In the genomic region with DNA sequence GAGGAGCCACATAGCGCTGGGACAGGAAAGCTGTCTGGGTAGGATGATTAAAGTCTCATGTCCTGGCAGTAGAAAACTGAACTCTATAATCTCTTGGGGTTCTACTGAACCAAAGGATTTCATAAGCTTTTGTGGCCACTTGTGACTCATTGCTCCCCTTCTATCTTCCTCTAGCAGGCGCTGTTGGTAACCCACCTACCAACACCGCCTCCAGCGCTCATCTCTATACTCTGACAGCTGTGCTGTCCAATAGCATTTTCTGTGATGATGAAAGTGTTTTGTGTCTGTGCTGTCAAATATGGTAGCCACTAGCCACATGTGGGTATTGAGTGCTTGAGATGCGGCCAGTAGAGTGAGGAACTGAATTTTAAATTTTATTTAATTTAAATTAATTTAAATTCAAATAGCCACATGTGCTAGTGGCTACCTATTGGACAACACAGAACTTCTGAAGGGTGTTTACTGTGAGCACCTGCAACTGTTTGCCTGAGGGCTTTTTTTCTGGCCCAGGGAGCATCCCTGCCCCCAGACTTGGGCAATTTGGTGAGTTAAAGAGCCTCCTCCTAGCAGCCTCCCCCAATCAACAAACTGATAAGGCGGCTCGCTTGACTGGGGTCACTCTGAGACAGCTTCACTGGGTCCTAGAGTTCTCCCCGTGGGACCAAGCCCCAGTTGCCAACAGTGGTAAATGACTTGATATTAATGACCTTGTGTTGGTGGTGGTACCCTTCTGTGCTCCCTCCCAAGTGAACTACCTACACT, we compare ENCODE assay signal across 16 cellular contexts.
DNase-seq lines count a peak whose midpoint lies in the region; ATAC-seq and TF ChIP-seq lines count a peak whose summit lies in the region.
"Had no signal": no experiment of that assay in that cellular context is flagged by ENCODE, and none has a peak within 500 bp of the region (broad histone marks: within the 10 kb centered on the region; RNA-seq: fewer than 3 reads in every experiment).

No MANE protein-coding gene starts in this region.

- H3K4me1 ChIP-seq in gastrocnemius medialis (no peaks in the 10 kb centered on the region), breast epithelium (no peaks in the 10 kb centered on the region)
- H3K4me1 ChIP-seq: right atrium auricular region had no signal

- in situ Hi-C loops in astrocyte of the spinal cord (cut with HindIII; ENCODE audit: low sequenced_read_pairs) = no loop called here
- in situ Hi-C loops in gastrocnemius medialis (cut with MboI; ENCODE audit: low sequenced_read_pairs in 4 of 4) = no loop called here

- DNase-seq in AG10803 (ENCODE audit: low read depth) (no peak), NCI-H146 (lab: John Stamatoyannopoulos, UW) (peak; percentile 30), astrocyte of the spinal cord (ENCODE audit: low read depth, low spot score) (no peak), occipital lobe (lab: John Stamatoyannopoulos, UW) (no peak), gastrocnemius medialis (no peak), breast epithelium (ENCODE audit: low spot score in 2 of 2) (no peak)
- DNase-seq: activated naive CD4-positive, alpha-beta T cell treated with anti-CD3 and anti-CD28 coated beads, Interleukin-2, amount 10 ng/mL, durations not matched to agents 7 days and 5 days; caudate nucleus; GF-D8; head of caudate nucleus; left colon; PC-9 had no signal

- ATAC-seq in gastrocnemius medialis (no peak), GM21737 (IDR thresholded peaks at IDR 0.05; ENCODE audit: unreplicated experiment) (no peak)
- ATAC-seq: left colon had no signal

- H3K4me3 ChIP-seq in AG10803 (ENCODE audit: low read length) (no peak overlapping the region), astrocyte of the spinal cord (ENCODE audit: low read depth, low read length) (no peak overlapping the region), gastrocnemius medialis (no peak overlapping the region), breast epithelium (no peak overlapping the region)
- H3K4me3 ChIP-seq: BLaER1, PC-9, right atrium auricular region had no signal

- H3K27ac ChIP-seq in gastrocnemius medialis = no peak overlapping the region
- no peak overlapping the region for H3K27ac ChIP-seq in breast epithelium
- H3K27ac ChIP-seq: BLaER1, PC-9, right atrium auricular region had no signal

- no peak for TF ChIP-seq POLR2A in gastrocnemius medialis (IDR thresholded peaks at IDR 0.05)
- no peak for TF ChIP-seq POLR2A in breast epithelium (IDR thresholded peaks at IDR 0.05)

- TF ChIP-seq CTCF in AG10803 (conservative IDR thresholded peaks at IDR 0.05; ENCODE audit: low read length) (0 out of 2 replicates have a peak, but pooled peaks have one; percentile 5), GM12873 (IDR thresholded peaks at IDR 0.05; ENCODE audit: insufficient read depth, low read depth, low read length, missing control alignments) (peak; percentile 47), astrocyte of the spinal cord (IDR thresholded peaks at IDR 0.05; ENCODE audit: low read depth, low read length) (peak; percentile 24), gastrocnemius medialis (IDR thresholded peaks at IDR 0.05 in 4 of 5, conservative IDR thresholded peaks at IDR 0.05 in 1 of 5) (no peak), breast epithelium (IDR thresholded peaks at IDR 0.05) (no peak)

- H3K9me3 ChIP-seq in gastrocnemius medialis (peaks cover 0 to 11% (median 0%) of the 10 kb centered on the region in 3 donors), breast epithelium (peaks cover 4 to 29% of the 10 kb centered on the region in 2 donors)

- no peaks in the 10 kb centered on the region for H3K36me3 ChIP-seq in gastrocnemius medialis
- H3K36me3 ChIP-seq in breast epithelium = no peaks in the 10 kb centered on the region
- H3K36me3 ChIP-seq: BLaER1, right atrium auricular region had no signal

- H3K27me3 ChIP-seq in gastrocnemius medialis (no peaks in the 10 kb centered on the region), breast epithelium (peaks cover 0 to 56% of the 10 kb centered on the region in 2 donors)
- H3K27me3 ChIP-seq: BLaER1, right atrium auricular region had no signal

- intact Hi-C loops in gastrocnemius medialis (cut with DNase I; ENCODE audit: low total_unique reads) = no loop called here
- intact Hi-C loops in breast epithelium (cut with DNase I; ENCODE audit: low total_unique reads) = no loop called here

Comparison
In these comparisons a context has a peak if more than half of its experiments do, and no peak if none do; other contexts are left out.
1. CTCF ChIP-seq: peak in AG10803 (single experiment), GM12873 (single experiment) and astrocyte of the spinal cord (single experiment); none in gastrocnemius medialis (0 of 5) and breast epithelium (0 of 3).